ENCODE assay signal across 1 cellular context in the genomic region with DNA sequence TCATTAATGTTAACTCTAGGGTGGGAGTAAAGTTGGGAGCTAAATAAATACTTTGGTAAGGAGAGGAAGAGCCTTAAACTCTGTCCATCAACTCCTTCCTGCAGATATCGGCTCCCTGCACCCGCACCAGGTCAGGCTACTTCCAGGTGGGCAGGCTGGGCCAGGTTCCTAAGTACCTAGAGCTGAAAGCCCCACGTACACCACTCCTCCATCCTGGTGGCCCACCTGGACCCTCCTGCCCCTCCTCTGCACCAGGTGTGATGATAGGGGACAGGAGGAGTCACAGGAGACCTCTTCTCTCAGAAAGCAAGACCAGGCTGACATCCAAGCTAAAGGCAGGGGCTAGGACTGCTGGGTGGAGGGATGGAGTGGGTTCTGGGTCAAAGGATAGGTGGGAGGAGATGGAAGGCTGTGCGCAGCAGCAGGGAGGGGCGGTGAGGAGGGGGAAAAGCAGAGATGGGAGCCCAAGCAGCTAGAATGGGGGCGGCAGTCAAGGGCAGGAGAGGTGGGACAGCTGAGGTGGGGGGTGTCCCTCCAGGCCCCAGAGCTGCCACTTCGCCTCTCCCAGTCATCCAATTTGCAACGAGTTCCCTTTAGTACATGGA.
A peak's percentile ranks its signal among the peaks of the same experiment; 100 is the strongest.
TF ChIP-seq lines count a peak whose summit lies in the region.

No MANE protein-coding gene starts in this region.

TF ChIP-seq in HEK293, 187 proteins besides CTCF, POLR2A, EP300 and RAD21 (continued from another document):
- TF ChIP-seq, protein P1, sequence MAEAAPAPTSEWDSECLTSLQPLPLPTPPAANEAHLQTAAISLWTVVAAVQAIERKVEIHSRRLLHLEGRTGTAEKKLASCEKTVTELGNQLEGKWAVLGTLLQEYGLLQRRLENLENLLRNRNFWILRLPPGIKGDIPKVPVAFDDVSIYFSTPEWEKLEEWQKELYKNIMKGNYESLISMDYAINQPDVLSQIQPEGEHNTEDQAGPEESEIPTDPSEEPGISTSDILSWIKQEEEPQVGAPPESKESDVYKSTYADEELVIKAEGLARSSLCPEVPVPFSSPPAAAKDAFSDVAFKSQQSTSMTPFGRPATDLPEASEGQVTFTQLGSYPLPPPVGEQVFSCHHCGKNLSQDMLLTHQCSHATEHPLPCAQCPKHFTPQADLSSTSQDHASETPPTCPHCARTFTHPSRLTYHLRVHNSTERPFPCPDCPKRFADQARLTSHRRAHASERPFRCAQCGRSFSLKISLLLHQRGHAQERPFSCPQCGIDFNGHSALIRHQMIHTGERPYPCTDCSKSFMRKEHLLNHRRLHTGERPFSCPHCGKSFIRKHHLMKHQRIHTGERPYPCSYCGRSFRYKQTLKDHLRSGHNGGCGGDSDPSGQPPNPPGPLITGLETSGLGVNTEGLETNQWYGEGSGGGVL (tag by site-specific recombination; IDR thresholded peaks at IDR 0.05), result 0 out of 2 replicates have a peak, but pooled peaks have one; percentile 7
- no peak for TF ChIP-seq ZNF514 (tag by site-specific recombination; IDR thresholded peaks at IDR 0.05)
- TF ChIP-seq, protein P2, sequence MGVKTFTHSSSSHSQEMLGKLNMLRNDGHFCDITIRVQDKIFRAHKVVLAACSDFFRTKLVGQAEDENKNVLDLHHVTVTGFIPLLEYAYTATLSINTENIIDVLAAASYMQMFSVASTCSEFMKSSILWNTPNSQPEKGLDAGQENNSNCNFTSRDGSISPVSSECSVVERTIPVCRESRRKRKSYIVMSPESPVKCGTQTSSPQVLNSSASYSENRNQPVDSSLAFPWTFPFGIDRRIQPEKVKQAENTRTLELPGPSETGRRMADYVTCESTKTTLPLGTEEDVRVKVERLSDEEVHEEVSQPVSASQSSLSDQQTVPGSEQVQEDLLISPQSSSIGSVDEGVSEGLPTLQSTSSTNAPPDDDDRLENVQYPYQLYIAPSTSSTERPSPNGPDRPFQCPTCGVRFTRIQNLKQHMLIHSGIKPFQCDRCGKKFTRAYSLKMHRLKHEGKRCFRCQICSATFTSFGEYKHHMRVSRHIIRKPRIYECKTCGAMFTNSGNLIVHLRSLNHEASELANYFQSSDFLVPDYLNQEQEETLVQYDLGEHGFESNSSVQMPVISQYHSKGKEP (tag by site-specific recombination; IDR thresholded peaks at IDR 0.05), result no peak
- TF ChIP-seq, protein P3, sequence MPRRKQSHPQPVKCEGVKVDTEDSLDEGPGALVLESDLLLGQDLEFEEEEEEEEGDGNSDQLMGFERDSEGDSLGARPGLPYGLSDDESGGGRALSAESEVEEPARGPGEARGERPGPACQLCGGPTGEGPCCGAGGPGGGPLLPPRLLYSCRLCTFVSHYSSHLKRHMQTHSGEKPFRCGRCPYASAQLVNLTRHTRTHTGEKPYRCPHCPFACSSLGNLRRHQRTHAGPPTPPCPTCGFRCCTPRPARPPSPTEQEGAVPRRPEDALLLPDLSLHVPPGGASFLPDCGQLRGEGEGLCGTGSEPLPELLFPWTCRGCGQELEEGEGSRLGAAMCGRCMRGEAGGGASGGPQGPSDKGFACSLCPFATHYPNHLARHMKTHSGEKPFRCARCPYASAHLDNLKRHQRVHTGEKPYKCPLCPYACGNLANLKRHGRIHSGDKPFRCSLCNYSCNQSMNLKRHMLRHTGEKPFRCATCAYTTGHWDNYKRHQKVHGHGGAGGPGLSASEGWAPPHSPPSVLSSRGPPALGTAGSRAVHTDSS (tag by site-specific recombination; IDR thresholded peaks at IDR 0.05), result no peak
- no peak for TF ChIP-seq ZNF37A (tag by site-specific recombination; IDR thresholded peaks at IDR 0.05)
- TF ChIP-seq, protein P4, sequence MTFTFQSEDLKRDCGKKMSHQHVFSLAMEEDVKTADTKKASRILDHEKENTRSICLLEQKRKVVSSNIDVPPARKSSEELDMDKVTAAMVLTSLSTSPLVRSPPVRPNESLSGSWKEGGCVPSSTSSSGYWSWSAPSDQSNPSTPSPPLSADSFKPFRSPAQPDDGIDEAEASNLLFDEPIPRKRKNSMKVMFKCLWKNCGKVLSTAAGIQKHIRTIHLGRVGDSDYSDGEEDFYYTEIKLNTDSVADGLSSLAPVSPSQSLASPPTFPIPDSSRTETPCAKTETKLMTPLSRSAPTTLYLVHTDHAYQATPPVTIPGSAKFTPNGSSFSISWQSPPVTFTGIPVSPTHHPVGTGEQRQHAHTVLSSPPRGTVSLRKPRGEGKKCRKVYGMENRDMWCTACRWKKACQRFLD (tag by site-specific recombination; IDR thresholded peaks at IDR 0.05), result no peak
- TF ChIP-seq ZNF366 (tag by site-specific recombination; conservative IDR thresholded peaks at IDR 0.05), result no peak
- TF ChIP-seq ZNF555 (tag by site-specific recombination; conservative IDR thresholded peaks at IDR 0.05), result no peak
- TF ChIP-seq ZFHX2 (tag by site-specific recombination; conservative IDR thresholded peaks at IDR 0.05), result peak; percentile 28; the same call in 1 of the 2 replicates
- peak; percentile 50; the same call in 1 of the 2 replicates for TF ChIP-seq EGR2 (tag by site-specific recombination; IDR thresholded peaks at IDR 0.05; ENCODE audit: low read depth)
- TF ChIP-seq ZNF549 (tag by site-specific recombination; IDR thresholded peaks at IDR 0.05), result no peak
